ENCODE assay signal across 1 cellular context in the genomic region with DNA sequence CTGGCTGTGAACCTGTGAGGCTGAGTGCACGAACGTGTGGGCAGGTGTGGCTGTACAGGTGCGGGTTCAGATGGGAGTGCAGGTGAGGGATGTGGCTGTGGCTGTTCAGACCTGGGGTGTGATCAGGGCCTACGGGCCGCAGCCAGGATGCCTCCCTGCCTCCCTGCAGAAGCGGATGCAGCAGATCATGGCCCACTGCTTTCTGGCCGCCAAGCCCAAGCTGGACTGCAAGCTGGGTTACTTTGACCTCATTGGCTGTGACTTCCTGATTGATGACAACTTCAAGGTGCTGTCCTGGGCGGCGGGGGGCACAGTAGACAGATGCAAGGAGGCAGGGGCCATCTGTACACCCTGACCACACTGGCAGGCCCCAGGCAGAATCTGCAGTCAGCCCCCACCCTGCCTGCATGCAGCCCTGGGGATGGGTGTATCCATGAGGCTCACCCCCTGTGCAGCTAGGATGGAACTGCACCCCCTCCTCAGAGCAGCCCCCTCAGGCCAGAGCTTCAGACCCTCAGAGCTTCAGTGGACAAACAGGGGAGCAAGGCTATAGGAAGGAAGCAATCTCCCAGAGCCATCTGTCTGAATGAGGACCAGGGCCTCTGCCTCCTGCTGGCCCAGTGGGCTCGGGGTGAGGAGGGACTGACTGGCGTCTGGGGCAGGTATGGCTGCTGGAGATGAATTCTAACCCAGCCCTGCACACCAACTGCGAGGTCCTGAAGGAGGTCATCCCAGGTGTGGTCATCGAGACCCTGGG.
TF ChIP-seq lines count a peak whose summit lies in the region.

No MANE protein-coding gene starts in this region.

TF ChIP-seq in GM23338, 12 proteins besides CTCF, POLR2A, EP300 and RAD21:
- TF ChIP-seq EZH2phosphoT487 (IDR thresholded peaks at IDR 0.05; ENCODE audit: unreplicated experiment): no peak
- no peak for TF ChIP-seq STAT1 (IDR thresholded peaks at IDR 0.05; ENCODE audit: unreplicated experiment)
- TF ChIP-seq POLR2AphosphoS5 (IDR thresholded peaks at IDR 0.05; ENCODE audit: low read depth): no peak
- no peak for TF ChIP-seq ZNF331 (CRISPR knock-in tag; IDR thresholded peaks at IDR 0.05; ENCODE audit: low read depth)
- no peak for TF ChIP-seq CREB1 (CRISPR knock-in tag; IDR thresholded peaks at IDR 0.05; ENCODE audit: low read depth)
- TF ChIP-seq, protein P1, sequence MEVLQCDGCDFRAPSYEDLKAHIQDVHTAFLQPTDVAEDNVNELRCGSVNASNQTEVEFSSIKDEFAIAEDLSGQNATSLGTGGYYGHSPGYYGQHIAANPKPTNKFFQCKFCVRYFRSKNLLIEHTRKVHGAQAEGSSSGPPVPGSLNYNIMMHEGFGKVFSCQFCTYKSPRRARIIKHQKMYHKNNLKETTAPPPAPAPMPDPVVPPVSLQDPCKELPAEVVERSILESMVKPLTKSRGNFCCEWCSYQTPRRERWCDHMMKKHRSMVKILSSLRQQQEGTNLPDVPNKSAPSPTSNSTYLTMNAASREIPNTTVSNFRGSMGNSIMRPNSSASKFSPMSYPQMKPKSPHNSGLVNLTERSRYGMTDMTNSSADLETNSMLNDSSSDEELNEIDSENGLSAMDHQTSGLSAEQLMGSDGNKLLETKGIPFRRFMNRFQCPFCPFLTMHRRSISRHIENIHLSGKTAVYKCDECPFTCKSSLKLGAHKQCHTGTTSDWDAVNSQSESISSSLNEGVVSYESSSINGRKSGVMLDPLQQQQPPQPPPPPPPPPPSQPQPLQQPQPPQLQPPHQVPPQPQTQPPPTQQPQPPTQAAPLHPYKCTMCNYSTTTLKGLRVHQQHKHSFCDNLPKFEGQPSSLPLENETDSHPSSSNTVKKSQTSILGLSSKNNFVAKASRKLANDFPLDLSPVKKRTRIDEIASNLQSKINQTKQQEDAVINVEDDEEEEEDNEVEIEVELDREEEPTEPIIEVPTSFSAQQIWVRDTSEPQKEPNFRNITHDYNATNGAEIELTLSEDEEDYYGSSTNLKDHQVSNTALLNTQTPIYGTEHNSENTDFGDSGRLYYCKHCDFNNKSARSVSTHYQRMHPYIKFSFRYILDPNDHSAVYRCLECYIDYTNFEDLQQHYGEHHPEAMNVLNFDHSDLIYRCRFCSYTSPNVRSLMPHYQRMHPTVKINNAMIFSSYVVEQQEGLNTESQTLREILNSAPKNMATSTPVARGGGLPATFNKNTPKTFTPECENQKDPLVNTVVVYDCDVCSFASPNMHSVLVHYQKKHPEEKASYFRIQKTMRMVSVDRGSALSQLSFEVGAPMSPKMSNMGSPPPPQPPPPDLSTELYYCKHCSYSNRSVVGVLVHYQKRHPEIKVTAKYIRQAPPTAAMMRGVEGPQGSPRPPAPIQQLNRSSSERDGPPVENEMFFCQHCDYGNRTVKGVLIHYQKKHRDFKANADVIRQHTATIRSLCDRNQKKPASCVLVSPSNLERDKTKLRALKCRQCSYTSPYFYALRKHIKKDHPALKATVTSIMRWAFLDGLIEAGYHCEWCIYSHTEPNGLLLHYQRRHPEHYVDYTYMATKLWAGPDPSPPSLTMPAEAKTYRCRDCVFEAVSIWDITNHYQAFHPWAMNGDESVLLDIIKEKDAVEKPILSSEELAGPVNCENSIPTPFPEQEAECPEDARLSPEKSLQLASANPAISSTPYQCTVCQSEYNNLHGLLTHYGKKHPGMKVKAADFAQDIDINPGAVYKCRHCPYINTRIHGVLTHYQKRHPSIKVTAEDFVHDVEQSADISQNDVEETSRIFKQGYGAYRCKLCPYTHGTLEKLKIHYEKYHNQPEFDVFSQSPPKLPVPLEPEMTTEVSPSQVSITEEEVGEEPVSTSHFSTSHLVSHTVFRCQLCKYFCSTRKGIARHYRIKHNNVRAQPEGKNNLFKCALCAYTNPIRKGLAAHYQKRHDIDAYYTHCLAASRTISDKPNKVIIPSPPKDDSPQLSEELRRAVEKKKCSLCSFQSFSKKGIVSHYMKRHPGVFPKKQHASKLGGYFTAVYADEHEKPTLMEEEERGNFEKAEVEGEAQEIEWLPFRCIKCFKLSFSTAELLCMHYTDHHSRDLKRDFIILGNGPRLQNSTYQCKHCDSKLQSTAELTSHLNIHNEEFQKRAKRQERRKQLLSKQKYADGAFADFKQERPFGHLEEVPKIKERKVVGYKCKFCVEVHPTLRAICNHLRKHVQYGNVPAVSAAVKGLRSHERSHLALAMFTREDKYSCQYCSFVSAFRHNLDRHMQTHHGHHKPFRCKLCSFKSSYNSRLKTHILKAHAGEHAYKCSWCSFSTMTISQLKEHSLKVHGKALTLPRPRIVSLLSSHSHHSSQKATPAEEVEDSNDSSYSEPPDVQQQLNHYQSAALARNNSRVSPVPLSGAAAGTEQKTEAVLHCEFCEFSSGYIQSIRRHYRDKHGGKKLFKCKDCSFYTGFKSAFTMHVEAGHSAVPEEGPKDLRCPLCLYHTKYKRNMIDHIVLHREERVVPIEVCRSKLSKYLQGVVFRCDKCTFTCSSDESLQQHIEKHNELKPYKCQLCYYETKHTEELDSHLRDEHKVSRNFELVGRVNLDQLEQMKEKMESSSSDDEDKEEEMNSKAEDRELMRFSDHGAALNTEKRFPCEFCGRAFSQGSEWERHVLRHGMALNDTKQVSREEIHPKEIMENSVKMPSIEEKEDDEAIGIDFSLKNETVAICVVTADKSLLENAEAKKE (CRISPR knock-in tag; IDR thresholded peaks at IDR 0.05): no peak
- TF ChIP-seq ETS1 (IDR thresholded peaks at IDR 0.05): no peak
- TF ChIP-seq JUNB (IDR thresholded peaks at IDR 0.05; ENCODE audit: unreplicated experiment): no peak
- no peak for TF ChIP-seq NANOG (IDR thresholded peaks at IDR 0.05; ENCODE audit: borderline replicate concordance)
- TF ChIP-seq REST (IDR thresholded peaks at IDR 0.05; ENCODE audit: unreplicated experiment): no peak
- TF ChIP-seq ZNF114 (CRISPR knock-in tag; IDR thresholded peaks at IDR 0.05): no peak
- no peak for TF ChIP-seq EZH2 (IDR thresholded peaks at IDR 0.05; ENCODE audit: low read depth, unreplicated experiment)
